In the genomic region with DNA sequence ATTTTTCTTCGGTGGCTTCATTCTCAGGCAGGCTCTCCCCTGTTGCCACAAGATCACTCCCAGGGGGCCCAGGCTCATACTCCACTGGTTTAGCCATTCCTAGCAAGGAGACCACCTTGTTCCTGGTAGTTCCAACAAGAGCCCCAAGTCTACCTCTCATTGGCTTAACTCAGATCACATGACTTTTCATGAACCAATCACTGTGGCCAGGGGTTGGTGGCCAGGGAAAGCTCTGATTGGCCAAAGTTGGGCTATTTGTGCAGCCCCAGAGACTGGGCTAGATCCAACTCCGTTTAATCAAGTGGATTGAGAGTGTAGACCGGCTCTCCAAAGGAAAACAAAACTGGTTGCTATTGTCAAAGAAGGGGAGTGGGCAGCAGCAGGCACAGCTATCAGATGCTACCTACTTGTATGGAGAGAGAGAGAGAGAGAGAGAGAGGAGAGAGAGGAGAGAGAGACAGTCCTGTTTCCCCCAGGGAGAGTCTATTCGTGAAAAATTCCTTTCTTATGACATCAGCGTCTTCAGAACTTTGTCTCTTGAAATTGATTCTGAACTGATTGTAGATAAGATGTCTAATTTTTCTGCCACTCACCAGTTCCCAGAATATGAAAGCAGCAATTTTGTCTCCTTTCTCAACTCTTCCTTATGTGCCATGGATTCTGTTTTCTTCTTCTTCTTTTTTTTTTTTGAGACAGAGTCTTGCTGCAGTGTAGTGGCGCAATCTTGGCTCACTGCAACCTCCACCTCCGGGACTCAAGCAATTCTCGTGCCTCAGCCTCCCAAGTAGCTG, we compare ENCODE assay signal across 11 cellular contexts. TPM values are rescaled to one million over a fixed set of nuclear protein-coding genes. Genes with fewer than 3 reads are reported as not detected.
A peak's percentile ranks its signal among the peaks of the same experiment; 100 is the strongest.
DNase-seq lines count a peak whose midpoint lies in the region; ATAC-seq and TF ChIP-seq lines count a peak whose summit lies in the region.
"Had no signal": no experiment of that assay in that cellular context is flagged by ENCODE, and none has a peak within 500 bp of the region (broad histone marks: within the 10 kb centered on the region; RNA-seq: fewer than 3 reads in every experiment).

No MANE protein-coding gene starts in this region.

- H2AK5ac ChIP-seq in neuronal stem cell (ENCODE audit: low read depth, low read length), result no peak overlapping the region

- no peaks in the 10 kb centered on the region for H3K9me2 ChIP-seq in GM23338 (ENCODE audit: insufficient read depth)

- no peak overlapping the region for H2BK120ac ChIP-seq in neuronal stem cell (ENCODE audit: low read depth, low read length)

- no peak overlapping the region for H4K91ac ChIP-seq in neuronal stem cell (ENCODE audit: low read depth, low read length, poor library complexity)

- intact Hi-C loops in posterior vena cava (cut with DNase I), result no loop called here

- H3K36me3 ChIP-seq in GM23338 (ENCODE audit: insufficient read depth), result no peaks in the 10 kb centered on the region
- no peaks in the 10 kb centered on the region for H3K36me3 ChIP-seq in neuronal stem cell (replicated peaks in 1 of 2; ENCODE audit: control insufficient read depth in 2 of 2, insufficient read depth in 2 of 2, low read length in 2 of 2)
- peaks cover 0 to 4% (median 0%) of the 10 kb centered on the region in 3 donors for H3K36me3 ChIP-seq in Peyer's patch

- H4K8ac ChIP-seq in neuronal stem cell (ENCODE audit: low read depth, low read length), result no peak overlapping the region

- WGBS in neuronal stem cell (ENCODE audit: extremely low coverage in 2 of 2, insufficient read length in 2 of 2, insufficient replicate concordance in 1 of 2), 2 donors, result no CpG with 5 or more reads among the region's 8 CpGs

- peak; percentile 76 for DNase-seq in GM23338 (ENCODE audit: low spot score)
- peak; percentile 84 for DNase-seq in NCI-H226
- no peak for DNase-seq in chondrocyte (ENCODE audit: low spot score)
- no peak for DNase-seq in neuronal stem cell (ENCODE audit: low spot score)
- no peak for DNase-seq in Peyer's patch
- DNase-seq in SHP77 (lab: John Stamatoyannopoulos, UW), result no peak
- DNase-seq in DMS153 treated with DMSO at 0.1 percent for 48 hours (lab: John Stamatoyannopoulos, UW; ENCODE audit: unreplicated experiment), result no peak
- no peak for DNase-seq in posterior vena cava (ENCODE audit: low spot score)
- DNase-seq: activated T-cell treated with anti-CD3 and anti-CD28 coated beads, Interleukin-2, amount 50 U/mL, for 1 hour; retina had no signal

- H3K27me3 Mint-ChIP-seq in GM23338 (ENCODE audit: insufficient read depth, low read depth, poor library complexity) (peaks cover 5% of the 10 kb centered on the region), chondrocyte (ENCODE audit: low read depth) (no peaks in the 10 kb centered on the region)

- no peak overlapping the region for H3K18ac ChIP-seq in neuronal stem cell (ENCODE audit: low read length)

- no peak overlapping the region for H3K23ac ChIP-seq in neuronal stem cell (ENCODE audit: low read depth, low read length, poor library complexity)

- H3K4me1 ChIP-seq in GM23338 (ENCODE audit: insufficient read depth) (no peaks in the 10 kb centered on the region), neuronal stem cell (ENCODE audit: control insufficient read depth in 2 of 2, insufficient read depth in 1 of 2, low read depth in 1 of 2, low read length in 2 of 2) (no peaks in the 10 kb centered on the region), Peyer's patch (peaks cover 0 to 10% (median 0%) of the 10 kb centered on the region in 4 donors)

- H3K79me2 ChIP-seq in GM23338 (replicated peaks; ENCODE audit: insufficient read depth), result no peaks in the 10 kb centered on the region

- no peaks in the 10 kb centered on the region for H3K79me1 ChIP-seq in neuronal stem cell (ENCODE audit: low read depth, low read length)

- H3K27ac Mint-ChIP-seq in GM23338 (no peak overlapping the region; the same call in 1 of the 2 replicates), chondrocyte (ENCODE audit: unreplicated experiment) (peak overlapping the region; percentile 88)

- no peak overlapping the region for H2BK5ac ChIP-seq in neuronal stem cell (ENCODE audit: low read length)

- H3K4me3 ChIP-seq in GM23338 (no peak overlapping the region), neuronal stem cell (ENCODE audit: low read length in 2 of 2) (no peak overlapping the region), Peyer's patch (no peak overlapping the region)

- no peak overlapping the region for H3K9ac ChIP-seq in neuronal stem cell (ENCODE audit: low read depth, low read length, poor library complexity)

- no peak overlapping the region for H3K4me3 Mint-ChIP-seq in GM23338
- H3K4me3 Mint-ChIP-seq in chondrocyte (ENCODE audit: unreplicated experiment), result no peak overlapping the region

- H3K14ac ChIP-seq in neuronal stem cell (ENCODE audit: low read length), result no peak overlapping the region

- H2AFZ ChIP-seq in GM23338 (0 out of 2 replicates have a peak overlapping the region, but pooled peaks have one; percentile 48), neuronal stem cell (ENCODE audit: low read length) (peak overlapping the region; percentile 81)

- H3K36me3 Mint-ChIP-seq in GM23338 (ENCODE audit: low read depth) (0 out of 3 replicates have a peak, but pooled peaks cover 3% of the 10 kb centered on the region), chondrocyte (ENCODE audit: low read depth) (peaks cover 10% of the 10 kb centered on the region)

- peak overlapping the region; percentile 16; the same call in 1 of the 2 replicates for H3K27ac ChIP-seq in GM23338 (ENCODE audit: low read depth)
- no peak overlapping the region for H3K27ac ChIP-seq in neuronal stem cell (replicated peaks; ENCODE audit: low read length)
- no peak overlapping the region for H3K27ac ChIP-seq in Peyer's patch

- TF ChIP-seq POLR2A in Peyer's patch (IDR thresholded peaks at IDR 0.05), result no peak

- H4K20me1 ChIP-seq in GM23338 (replicated peaks; ENCODE audit: insufficient read depth), result no peaks in the 10 kb centered on the region

- H3K4me1 Mint-ChIP-seq in GM23338 (peaks cover 2% of the 10 kb centered on the region; the same call in 2 of the 3 replicates), chondrocyte (ENCODE audit: low read depth) (peaks cover 9% of the 10 kb centered on the region)

- H3K4me2 ChIP-seq in GM23338, result no peak overlapping the region
- H3K4me2 ChIP-seq in neuronal stem cell (ENCODE audit: insufficient read depth, low read length, poor library complexity, severe bottlenecking), result no peak overlapping the region

- no peak overlapping the region for H3K4ac ChIP-seq in neuronal stem cell (ENCODE audit: low read length)

- ATAC-seq in GM23338, result peak; percentile 86

- H3K27me3 ChIP-seq in GM23338 (ENCODE audit: insufficient read depth) (no peaks in the 10 kb centered on the region), neuronal stem cell (ENCODE audit: control insufficient read depth in 3 of 3, insufficient read depth in 3 of 3, low read depth in 1 of 3, low read length in 3 of 3) (no peaks in the 10 kb centered on the region), Peyer's patch (no peaks in the 10 kb centered on the region)

- H3K9me3 ChIP-seq in neuronal stem cell (replicated peaks in 1 of 2; ENCODE audit: control insufficient read depth in 2 of 2, insufficient read depth in 1 of 2, low read depth in 1 of 2, low read length in 2 of 2) (no peaks in the 10 kb centered on the region), Peyer's patch (no peaks in the 10 kb centered on the region)

- no peak overlapping the region for H2BK12ac ChIP-seq in neuronal stem cell (ENCODE audit: low read length)

- TF ChIP-seq CTCF in GM23338 (conservative IDR thresholded peaks at IDR 0.05; ENCODE audit: low read depth in 2 of 2) (no peak), chondrocyte (IDR thresholded peaks at IDR 0.05) (no peak), Peyer's patch (IDR thresholded peaks at IDR 0.05) (no peak)

- no peaks in the 10 kb centered on the region; the same call in 2 of the 3 replicates for H3K9me3 Mint-ChIP-seq in GM23338
- no peaks in the 10 kb centered on the region for H3K9me3 Mint-ChIP-seq in chondrocyte (ENCODE audit: low read depth)

- H2BK15ac ChIP-seq in neuronal stem cell (ENCODE audit: low read length), result no peak overlapping the region

- H3F3A ChIP-seq in GM23338 (replicated peaks; ENCODE audit: low read depth), result no peaks in the 10 kb centered on the region

RNA-seq across cellular contexts. Expression of gene CEACAM19, which starts 5.9 kb away (rescaled TPM):
- total RNA-seq in GM23338 (2014; rRNA removed; shearing (Covaris generic)), result 0.16 and 0.38 TPM in 2 replicates
- polyA plus RNA-seq in GM23338 (2016; fragmentation: Nextera tagmentation; extraction: Ambion mirVana), result 0.56 and 0.76 TPM in 2 replicates
- total RNA-seq in chondrocyte, result 5.2 to 6.5 TPM (median 5.4 TPM) in 3 replicates
- 2.2 TPM for polyA plus RNA-seq in neuronal stem cell (2013, experiment 1 of 2)
- 2.2 TPM for polyA plus RNA-seq in neuronal stem cell (2013, experiment 2 of 2)
- 10 to 100 TPM in 3 of 4 donors, 1 to 10 TPM in 1; 4.4 to 16.9 (median 13.3) TPM for total RNA-seq in Peyer's patch
- total RNA-seq in posterior vena cava, result 1 to 10 TPM; 4.1 to 7.8 TPM

RNA-seq across cellular contexts. Expression of gene CEACAM16, which starts 21.7 kb away (rescaled TPM):
- total RNA-seq in GM23338 (2014; rRNA removed; shearing (Covaris generic)), result not detected in 2 replicates
- polyA plus RNA-seq in GM23338 (2016; fragmentation: Nextera tagmentation; extraction: Ambion mirVana), result not detected in 2 replicates
- total RNA-seq in chondrocyte (not detected in 3 replicates), Peyer's patch (not detected), posterior vena cava (not detected)
- polyA plus RNA-seq in neuronal stem cell (2013, experiment 1 of 2), result not detected
- polyA plus RNA-seq in neuronal stem cell (2013, experiment 2 of 2), result not detected
- total RNA-seq: frontal cortex had no signal

RNA-seq across cellular contexts. Expression of gene PVR, which starts 33.5 kb away (rescaled TPM):
- total RNA-seq in GM23338 (2014; rRNA removed; shearing (Covaris generic)), result 15.0 and 19.0 TPM in 2 replicates
- polyA plus RNA-seq in GM23338 (2016; fragmentation: Nextera tagmentation; extraction: Ambion mirVana), result 3.6 and 4.8 TPM in 2 replicates
- total RNA-seq in chondrocyte (44.4 to 93.2 TPM (median 89.7 TPM) in 3 replicates), Peyer's patch (10 to 100 TPM; 21.7 to 49.3 (median 40.0) TPM), posterior vena cava (10 to 100 TPM; 22.4 to 35.6 TPM)
- 5.7 TPM for polyA plus RNA-seq in neuronal stem cell (2013, experiment 1 of 2)
- 5.3 TPM for polyA plus RNA-seq in neuronal stem cell (2013, experiment 2 of 2)

Comparison
In these comparisons a context has a peak if more than half of its experiments do, and no peak if none do; other contexts are left out.
1. DNase-seq: peak in GM23338 (single experiment) and NCI-H226 (single experiment); none in chondrocyte (single experiment), neuronal stem cell (single experiment), Peyer's patch (0 of 3), SHP77 (0 of 2), DMS153 treated with DMSO at 0.1 percent for 48 hours (single experiment) and posterior vena cava (single experiment).